ENCODE assay signal across 27 cellular contexts in genomic region chr1:153415850-153416570, GRCh38. TPM values are rescaled to one million over a fixed set of nuclear protein-coding genes. Genes with fewer than 3 reads are reported as not detected.
"Had no signal": no experiment of that assay in that cellular context is flagged by ENCODE, and none has a peak within 500 bp of the region (broad histone marks: within the 10 kb centered on the region; RNA-seq: fewer than 3 reads in every experiment).

Gene S100A7A (plus strand): TSS chr1:153416520. CDS start chr1:153418083, 1,563 bp downstream.

- H3K9me3 ChIP-seq: esophagus muscularis mucosa, gastrocnemius medialis, pancreas, right lobe of liver, testis, upper lobe of right lung had no signal

- H3K79me2 ChIP-seq: hepatocyte had no signal

- H3K4me1 ChIP-seq: esophagus muscularis mucosa, gastrocnemius medialis, pancreas, right lobe of liver, testis, tibial nerve, upper lobe of right lung had no signal

- DNase-seq: cerebellar nuclear complex; effector CD8-positive, alpha-beta T cell; gastrocnemius medialis; glutamatergic neuron; mesendoderm; naive B cell; occipital lobe; pancreas; right lobe of liver; stimulated activated CD4-positive, alpha-beta T cell treated with anti-CD3 and anti-CD28 coated beads, Interleukin-4, amount 100 ng/mL, for 1 hour; stimulated activated CD8-positive, alpha-beta memory T cell treated with anti-CD3 and anti-CD28 coated beads, Interleukin-4, amount 100 ng/mL, for 48 hours; stimulated activated naive CD8-positive, alpha-beta T cell treated with anti-CD3 and anti-CD28 coated beads, Interleukin-15, amount 100 ng/mL, for 72 hours; testis; upper lobe of right lung had no signal

- FAIRE-seq: colon, endometrium, pancreas had no signal

- H3K4me3 ChIP-seq: esophagus muscularis mucosa, gastrocnemius medialis, hepatocyte, pancreas, right lobe of liver, testis, tibial nerve, upper lobe of right lung had no signal

- H2AFZ ChIP-seq: hepatocyte had no signal

- H3K27me3 ChIP-seq: gastrocnemius medialis, hepatocyte, pancreas, right lobe of liver, testis, tibial nerve, upper lobe of right lung had no signal

- H3K4me2 ChIP-seq: hepatocyte had no signal

- H3K36me3 ChIP-seq: esophagus muscularis mucosa, gastrocnemius medialis, pancreas, right lobe of liver, tibial nerve, upper lobe of right lung had no signal

- H3K27ac ChIP-seq: esophagus muscularis mucosa, gastrocnemius medialis, hepatocyte, pancreas, right lobe of liver, testis, tibial nerve, upper lobe of right lung had no signal

- ATAC-seq: gastrocnemius medialis; pancreas; stimulated activated effector memory CD8-positive, alpha-beta T cell treated with anti-CD3 and anti-CD28 coated beads, Interleukin-12 subunit alpha, Interleukin-12 subunit beta, amount 100 ng/mL, for 72 hours; stimulated activated naive CD8-positive, alpha-beta T cell treated with anti-CD3 and anti-CD28 coated beads, Interleukin-15, amount 100 ng/mL, for 72 hours; upper lobe of right lung had no signal

RNA-seq across cellular contexts. Expression of gene S100A7A, which starts in this region (rescaled TPM):
- total RNA-seq: dermis microvascular lymphatic vessel endothelial cell, esophagus muscularis mucosa, fibroblast of villous mesenchyme, gastrocnemius medialis, hepatocyte, kidney epithelial cell, liver, lung microvascular endothelial cell, occipital lobe, pancreas, progenitor cell of endocrine pancreas, right lobe of liver, subcutaneous adipose tissue, testis, tibial nerve, upper lobe of right lung had no signal
- polyA plus RNA-seq: hepatocyte, liver, pancreas had no signal
